In genomic region chr10:80132299-80133139, GRCh38 we compare ENCODE assay signal across 10 cellular contexts. TPM values are rescaled to one million over a fixed set of nuclear protein-coding genes. Genes with fewer than 3 reads are reported as not detected.
DNase-seq lines count a peak whose midpoint lies in the region; ATAC-seq and TF ChIP-seq lines count a peak whose summit lies in the region.
"Had no signal": no experiment of that assay in that cellular context is flagged by ENCODE, and none has a peak within 500 bp of the region (broad histone marks: within the 10 kb centered on the region; RNA-seq: fewer than 3 reads in every experiment).

TSS of gene PLAC9 (plus strand) at chr10:80132730. CDS start at chr10:80132763, 33 bp downstream.

- no peaks in the 10 kb centered on the region for H3K36me3 Mint-ChIP-seq in nephron progenitor cell (ENCODE audit: low read depth)

- H2AFZ ChIP-seq in SK-N-SH (ENCODE audit: low read depth) = peak within 1 kb of the TSS; percentile 63; the same call in 1 of the 2 replicates

- H3K4me1 Mint-ChIP-seq in nephron progenitor cell = peaks cover 6% of the 10 kb centered on the region

- peak within 1 kb of the TSS; percentile 73 for H3K4me3 Mint-ChIP-seq in nephron progenitor cell

- no peaks in the 10 kb centered on the region for H3K36me3 ChIP-seq in SK-N-SH (replicated peaks in 1 of 2; ENCODE audit: control insufficient read depth in 1 of 2, insufficient read depth in 2 of 2, low read length in 1 of 2)

- H3K9me2 ChIP-seq in SK-N-SH = no peaks in the 10 kb centered on the region

- H3K27me3 Mint-ChIP-seq in nephron progenitor cell (ENCODE audit: low read depth, poor library complexity) = peaks cover 59% of the 10 kb centered on the region

- WGBS in SK-N-SH (ENCODE audit: low lambda C conversion rate) = 11% methylated on average over 22 of the region's 58 CpGs

- no peak within 1 kb of the TSS for H3K27ac ChIP-seq in SK-N-SH (ENCODE audit: low read depth in 2 of 2, low read length in 1 of 2)

- POLR2A ChIA-PET in SK-N-SH (lab: Yijun Ruan, JAX) = interaction anchor here (1.0 kb wide), 1 partner anchor 73 kb away, joined by 4 read pairs; the partner anchor contains the start of gene ANXA11

- no peaks in the 10 kb centered on the region for H3K9me3 ChIP-seq in SK-N-SH

- H3K9me3 Mint-ChIP-seq in nephron progenitor cell = no peaks in the 10 kb centered on the region

- 0 out of 2 replicates have a peak within 1 kb of the TSS, but pooled peaks have one; percentile 5 for H3K9ac ChIP-seq in SK-N-SH

- no peaks in the 10 kb centered on the region for H4K20me1 ChIP-seq in SK-N-SH (ENCODE audit: insufficient read depth)

- no peak for TF ChIP-seq EP300 in SK-N-SH (IDR thresholded peaks at IDR 0.05; ENCODE audit: borderline replicate concordance in 1 of 2, low read depth in 1 of 2, low read length in 1 of 2)

- H3K4me1 ChIP-seq in SK-N-SH (ENCODE audit: control insufficient read depth in 1 of 2, insufficient read depth in 2 of 2, low read depth in 1 of 2, low read length in 1 of 2) = no peaks in the 10 kb centered on the region; a peak in 1 of 4 replicates

- in situ Hi-C loops in ACHN (cut with HindIII; ENCODE audit: low pct_ligation_motif_present, low pct_unique_long_range_greater_than_20kb, low sequenced_read_pairs) = no loop called here

- peaks cover 2% of the 10 kb centered on the region for H3F3A ChIP-seq in SK-N-SH (replicated peaks; ENCODE audit: insufficient read depth)

- no peak within 1 kb of the TSS for H3K27ac Mint-ChIP-seq in nephron progenitor cell

- TF ChIP-seq POLR2A in erythroblast (IDR thresholded peaks at IDR 0.05; ENCODE audit: low read length) = no peak

- peaks cover 23% of the 10 kb centered on the region; the same call in 1 of the 2 replicates for H3K27me3 ChIP-seq in SK-N-SH (ENCODE audit: insufficient read depth)

- peak; percentile 10 for DNase-seq in ACHN
- peak; percentile 83 for DNase-seq in SK-N-SH
- peak; percentile 26 to 76 for DNase-seq in foreskin fibroblast
- DNase-seq in nephron progenitor cell = peak; percentile 71
- DNase-seq in NCI-H2196 treated with DMSO at 0.1 percent for 48 hours (lab: John Stamatoyannopoulos, UW; ENCODE audit: unreplicated experiment) = no peak
- no peak for DNase-seq in erythroblast (lab: John Stamatoyannopoulos, UW)
- DNase-seq: anterior cingulate cortex; stimulated activated CD4-positive, alpha-beta T cell treated with anti-CD3 and anti-CD28 coated beads, Interleukin-4, amount 100 ng/mL, for 4 hours had no signal

- H3K79me2 ChIP-seq in SK-N-SH (ENCODE audit: insufficient read depth) = no peaks in the 10 kb centered on the region

- TF ChIP-seq RAD21 in SK-N-SH (IDR thresholded peaks at IDR 0.05; ENCODE audit: low read length) = no peak

- TF ChIP-seq CTCF in SK-N-SH (IDR thresholded peaks at IDR 0.05) = no peak
- no peak for TF ChIP-seq CTCF in foreskin fibroblast (IDR thresholded peaks at IDR 0.05; ENCODE audit: low read depth, low read length)
- TF ChIP-seq CTCF in nephron progenitor cell (IDR thresholded peaks at IDR 0.05) = no peak

- no peak for ATAC-seq in GM18502 (IDR thresholded peaks at IDR 0.05; ENCODE audit: poor library complexity, unreplicated experiment)
- no peak for ATAC-seq in GM21619 (IDR thresholded peaks at IDR 0.05; ENCODE audit: unreplicated experiment)

- H3K4me2 ChIP-seq in SK-N-SH = peak within 1 kb of the TSS; percentile 85

- CTCF ChIA-PET in SK-N-SH (lab: Yijun Ruan, JAX) = interaction anchor here (0.7 to 2.9 kb wide), 3 partner anchors 8 to 152 kb away, joined by 3 to 16 read pairs (median 4); no protein-coding TSS in a partner anchor

- peak within 1 kb of the TSS; percentile 42 to 60 for H3K4me3 ChIP-seq in SK-N-SH (ENCODE audit: low read depth in 2 of 2, low read length in 1 of 2)
- peak within 1 kb of the TSS; percentile 55 to 69 for H3K4me3 ChIP-seq in foreskin fibroblast (ENCODE audit: low read depth in 1 of 2, low read length in 2 of 2)

TF ChIP-seq in SK-N-SH, 30 proteins besides CTCF, POLR2A, EP300 and RAD21 (continues in another document):
- TF ChIP-seq RFX5 (IDR thresholded peaks at IDR 0.05; ENCODE audit: low read length) = no peak
- no peak for TF ChIP-seq IRF3 (IDR thresholded peaks at IDR 0.05; ENCODE audit: low read depth, low read length)
- TF ChIP-seq USF1 (IDR thresholded peaks at IDR 0.05; ENCODE audit: borderline replicate concordance, low read depth) = no peak
- TF ChIP-seq YY1 (IDR thresholded peaks at IDR 0.05; ENCODE audit: low read depth) = no peak
- no peak for TF ChIP-seq REST (IDR thresholded peaks at IDR 0.05; ENCODE audit: low read depth, low read length)
- TF ChIP-seq GABPA (IDR thresholded peaks at IDR 0.05; ENCODE audit: low read depth) = no peak
- no peak for TF ChIP-seq SMC3 (IDR thresholded peaks at IDR 0.05; ENCODE audit: low read depth, low read length)
- no peak for TF ChIP-seq USF2 (IDR thresholded peaks at IDR 0.05; ENCODE audit: borderline replicate concordance, low read depth, low read length)
- TF ChIP-seq ZBTB33 (IDR thresholded peaks at IDR 0.05; ENCODE audit: borderline replicate concordance, low read depth) = no peak
- TF ChIP-seq FOSL2 (IDR thresholded peaks at IDR 0.05; ENCODE audit: borderline replicate concordance, low read depth) = no peak
- TF ChIP-seq EZH2phosphoT487 (IDR thresholded peaks at IDR 0.05; ENCODE audit: borderline replicate concordance, low read depth) = no peak
- no peak for TF ChIP-seq FOXJ3 (CRISPR knock-in tag; IDR thresholded peaks at IDR 0.05)
- no peak for TF ChIP-seq NFIC (IDR thresholded peaks at IDR 0.05; ENCODE audit: borderline replicate concordance)

RNA-seq across cellular contexts. Expression of gene PLAC9, which starts in this region (rescaled TPM):
- polyA plus RNA-seq in SK-N-SH (2012; rRNA removed) = 0.21 TPM in 1 of 2 replicates, not detected in the other
- 0.10 and 0.29 TPM in 2 replicates for polyA plus RNA-seq in SK-N-SH (2012; cell fraction: cytosol; rRNA removed)
- polyA plus RNA-seq in SK-N-SH (2012; cell fraction: nucleus; rRNA removed) = 0.14 and 0.62 TPM in 2 replicates

Comparison
In these comparisons a context has a peak if more than half of its experiments do, and no peak if none do; other contexts are left out.
1. Peak in DNase-seq, H3K4me3 ChIP-seq, H3K9ac ChIP-seq and H3K4me2 ChIP-seq in SK-N-SH; RNA of the gene not detected or under 1 TPM.
2. DNase-seq: peak in ACHN (single experiment), foreskin fibroblast (2 of 2) and nephron progenitor cell (single experiment); none in NCI-H2196 treated with DMSO at 0.1 percent for 48 hours (single experiment) and erythroblast (0 of 2).